ENCODE assay signal across 14 cellular contexts in the genomic region with DNA sequence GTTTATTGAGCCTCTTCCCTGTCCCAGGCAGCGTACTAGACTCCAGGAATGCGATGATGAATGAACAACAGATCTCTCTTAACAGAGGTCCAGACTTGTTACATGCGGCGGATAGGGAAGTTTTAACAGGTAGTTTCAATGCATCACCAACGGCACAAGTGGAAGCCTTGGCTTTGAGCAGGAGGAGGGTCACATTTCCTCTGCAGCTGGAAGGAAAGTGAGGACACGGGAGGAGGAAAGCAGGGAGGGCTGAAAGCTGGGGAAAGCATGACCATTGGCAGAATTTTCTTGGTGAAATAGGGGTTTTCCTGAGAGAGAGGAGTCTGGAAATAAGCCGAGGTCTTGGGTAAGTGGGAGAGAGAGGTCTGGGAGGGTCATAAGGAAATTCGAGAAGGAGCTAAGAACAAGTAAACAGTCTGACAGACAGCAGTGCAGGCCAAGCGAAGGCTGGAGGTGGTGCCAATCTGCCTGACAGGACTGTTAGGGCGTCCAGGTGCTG. TPM values are rescaled to one million over a fixed set of nuclear protein-coding genes. Genes with fewer than 3 reads are reported as not detected.
A peak's percentile ranks its signal among the peaks of the same experiment; 100 is the strongest.
DNase-seq lines count a peak whose midpoint lies in the region; ATAC-seq, FAIRE-seq and TF ChIP-seq lines count a peak whose summit lies in the region.
"Had no signal": no experiment of that assay in that cellular context is flagged by ENCODE, and none has a peak within 500 bp of the region (broad histone marks: within the 10 kb centered on the region; RNA-seq: fewer than 3 reads in every experiment).

No MANE protein-coding gene starts in this region.

- H3K4me3 ChIP-seq in breast epithelium (no peak overlapping the region), mammary epithelial cell (replicated peaks in 1 of 3; ENCODE audit: insufficient read depth in 1 of 3, low read depth in 2 of 3, low read length in 3 of 3) (no peak overlapping the region), endodermal cell (ENCODE audit: low read length) (no peak overlapping the region), upper lobe of right lung (no peak overlapping the region)
- H3K4me3 ChIP-seq: adrenal gland had no signal

- FAIRE-seq in HTR-8/SVneo (lab: Jason Lieb, UNC): no peak

- H3K9ac ChIP-seq in mammary epithelial cell (ENCODE audit: insufficient read depth, low read length) (no peak overlapping the region), endodermal cell (ENCODE audit: extremely low read depth, low read length, poor library complexity, severe bottlenecking) (no peak overlapping the region)

- peaks cover 41% of the 10 kb centered on the region for H3K4me1 Mint-ChIP-seq in endodermal cell
- peaks cover 16% of the 10 kb centered on the region for H3K4me1 Mint-ChIP-seq in neural crest cell

- in situ Hi-C loops in mammary epithelial cell (cut with MboI; ENCODE audit: low sequenced_read_pairs in 2 of 2): loop anchor here in 1 of 2 donors (25.0 kb wide), 1 partner anchor 528 kb away; no protein-coding TSS in a partner anchor

- H3K79me2 ChIP-seq in mammary epithelial cell (ENCODE audit: insufficient read depth, low read length): no peaks in the 10 kb centered on the region

- H3K27me3 Mint-ChIP-seq in endodermal cell (ENCODE audit: insufficient read depth) (peaks cover 5% of the 10 kb centered on the region), neural crest cell (ENCODE audit: low read depth) (peaks cover 27% of the 10 kb centered on the region)

- H3K27ac Mint-ChIP-seq in endodermal cell: no peak overlapping the region
- H3K27ac Mint-ChIP-seq in neural crest cell (ENCODE audit: unreplicated experiment): peak overlapping the region; percentile 30

- H3K4me2 ChIP-seq in mammary epithelial cell (ENCODE audit: insufficient read depth, low read depth, low read length): no peak overlapping the region

- H3K9me3 Mint-ChIP-seq in endodermal cell (no peaks in the 10 kb centered on the region), neural crest cell (no peaks in the 10 kb centered on the region)

- CTCF ChIA-PET in mammary epithelial cell (lab: Charles Lee; ENCODE audit: low non-redundant PET): no interaction called here

- H3K27ac ChIP-seq in breast epithelium: peak overlapping the region; percentile 48 to 84
- H3K27ac ChIP-seq in mammary epithelial cell (ENCODE audit: insufficient read depth, low read depth, low read length): no peak overlapping the region
- H3K27ac ChIP-seq in endodermal cell (ENCODE audit: low read depth, low read length): no peak overlapping the region
- H3K27ac ChIP-seq in upper lobe of right lung: peak overlapping the region; percentile 33
- H3K27ac ChIP-seq: adrenal gland had no signal

- no peak for ATAC-seq in upper lobe of right lung
- ATAC-seq: left lobe of liver had no signal

- no peaks in the 10 kb centered on the region for H3K27me3 ChIP-seq in breast epithelium
- no peaks in the 10 kb centered on the region for H3K27me3 ChIP-seq in mammary epithelial cell (ENCODE audit: insufficient read depth, low read length)
- H3K27me3 ChIP-seq in endodermal cell (ENCODE audit: control insufficient read depth, insufficient read depth, low read length, poor library complexity, severe bottlenecking): no peaks in the 10 kb centered on the region
- H3K27me3 ChIP-seq in upper lobe of right lung: no peaks in the 10 kb centered on the region
- H3K27me3 ChIP-seq: adrenal gland had no signal

- H3K4me1 ChIP-seq in breast epithelium (peaks cover 0 to 10% of the 10 kb centered on the region in 2 donors), mammary epithelial cell (ENCODE audit: insufficient read depth, low read length) (peaks cover 12% of the 10 kb centered on the region), endodermal cell (ENCODE audit: control insufficient read depth, insufficient read depth, low read length) (peaks cover 5% of the 10 kb centered on the region), upper lobe of right lung (peaks cover 6% of the 10 kb centered on the region)

- DNase-seq in breast epithelium (ENCODE audit: low spot score in 2 of 2) (no peak), mammary epithelial cell (no peak), endodermal cell (peak; percentile 70), neural crest cell (ENCODE audit: low read depth, low spot score) (no peak), upper lobe of right lung (no peak), HTR-8/SVneo (ENCODE audit: insufficient read length, low spot score) (no peak), midbrain (lab: John Stamatoyannopoulos, UW) (no peak), NCI-H1092 treated with DMSO at 0.1 percent for 48 hours (lab: John Stamatoyannopoulos, UW) (no peak)
- DNase-seq: activated T-cell treated with anti-CD3 and anti-CD28 coated beads, Interleukin-2, amount 50 U/mL, for 1 hour; adrenal gland; DMS153; stimulated activated CD4-positive, alpha-beta T cell treated with anti-CD3 and anti-CD28 coated beads, Interleukin-12 subunit alpha, Interleukin-12 subunit beta, amount 100 ng/mL, for 4 hours had no signal

- H3K36me3 ChIP-seq in breast epithelium (no peaks in the 10 kb centered on the region), mammary epithelial cell (ENCODE audit: insufficient read depth, low read length) (no peaks in the 10 kb centered on the region), endodermal cell (ENCODE audit: control insufficient read depth, insufficient read depth, low read length) (no peaks in the 10 kb centered on the region), upper lobe of right lung (no peaks in the 10 kb centered on the region)
- H3K36me3 ChIP-seq: adrenal gland had no signal

- BruUV-seq in mammary epithelial cell (replicated peaks; lab: Mats Ljungman, UMichigan): no TSS peak

- H3K4me3 Mint-ChIP-seq in endodermal cell: no peak overlapping the region
- H3K4me3 Mint-ChIP-seq in neural crest cell: no peak overlapping the region

- H4K20me1 ChIP-seq in mammary epithelial cell (ENCODE audit: insufficient read depth, low read length): no peaks in the 10 kb centered on the region

- intact Hi-C loops in breast epithelium (cut with DNase I; ENCODE audit: low total_unique reads) (no loop called here), mammary epithelial cell (cut with micrococcal nuclease) (no loop called here), upper lobe of right lung (cut with DNase I) (loop anchor here (10.0 kb wide), 1 partner anchor 545 kb away; no protein-coding TSS in a partner anchor)

- H3K36me3 Mint-ChIP-seq in endodermal cell (ENCODE audit: low read depth): no peaks in the 10 kb centered on the region
- no peaks in the 10 kb centered on the region for H3K36me3 Mint-ChIP-seq in neural crest cell (ENCODE audit: low read depth)

- no peak for TF ChIP-seq CTCF in breast epithelium (IDR thresholded peaks at IDR 0.05)
- no peak for TF ChIP-seq CTCF in mammary epithelial cell (conservative IDR thresholded peaks at IDR 0.05 in 1 of 2, IDR thresholded peaks at IDR 0.05 in 1 of 2; ENCODE audit: extremely low read depth in 1 of 2, insufficient read depth in 1 of 2, low read depth in 1 of 2, low read length in 2 of 2)
- TF ChIP-seq CTCF in endodermal cell (conservative IDR thresholded peaks at IDR 0.05): no peak
- no peak for TF ChIP-seq CTCF in neural crest cell (conservative IDR thresholded peaks at IDR 0.05)
- TF ChIP-seq CTCF in upper lobe of right lung (IDR thresholded peaks at IDR 0.05): no peak

- no peak for TF ChIP-seq POLR2A in breast epithelium (IDR thresholded peaks at IDR 0.05)

- dilution Hi-C loops in mammary epithelial cell (cut with HindIII; ENCODE audit: low sequenced_read_pairs): no loop called here

- no peak overlapping the region for H2AFZ ChIP-seq in mammary epithelial cell (ENCODE audit: low read depth, low read length)

- H3K9me3 ChIP-seq in breast epithelium: no peaks in the 10 kb centered on the region
- no peaks in the 10 kb centered on the region for H3K9me3 ChIP-seq in mammary epithelial cell (replicated peaks; ENCODE audit: insufficient read depth, low read length)
- H3K9me3 ChIP-seq in endodermal cell (ENCODE audit: control insufficient read depth, low read length): no peaks in the 10 kb centered on the region
- H3K9me3 ChIP-seq in upper lobe of right lung: no peaks in the 10 kb centered on the region
- H3K9me3 ChIP-seq: adrenal gland had no signal

- WGBS in mammary epithelial cell (ENCODE audit: low coverage, missing lambda C conversion rate): 89% methylated on average over 9 of the region's 10 CpGs
- WGBS in endodermal cell (ENCODE audit: insufficient coverage in 1 of 2, insufficient read length in 1 of 2), 2 experiments: 71 to 77% methylated on average over 7 to 10 of the region's 10 CpGs

RNA-seq across cellular contexts. Expression of gene BHLHE41, which starts 15.4 kb away (rescaled TPM):
- 10 to 100 TPM in 1 of 3 donors, 1 to 10 TPM in 2; 5.6 to 29.7 (median 9.2) TPM for total RNA-seq in breast epithelium
- 10 to 100 TPM; 18.1 to 19.2 TPM for total RNA-seq in mammary epithelial cell
- 24.6 TPM for polyA plus RNA-seq in mammary epithelial cell
- 117 TPM for polyA minus RNA-seq in mammary epithelial cell
- 1 to 10 TPM in 1 of 2 donors, under 1 TPM in 1; 0.11 to 3.5 TPM for total RNA-seq in endodermal cell
- polyA plus RNA-seq in endodermal cell (2013, experiment 1 of 2): 0.07 TPM
- polyA plus RNA-seq in endodermal cell (2013, experiment 2 of 2): 0.12 TPM
- 0.65 TPM in 1 of 2 replicates, not detected in the other for total RNA-seq in neural crest cell
- total RNA-seq in upper lobe of right lung: 104 TPM
- polyA plus RNA-seq: neural cell had no signal

Comparison
In these comparisons a context has a peak if more than half of its experiments do, and no peak if none do; other contexts are left out.
1. H3K27ac ChIP-seq: peak in breast epithelium (2 of 2) and upper lobe of right lung (single experiment); none in mammary epithelial cell (single experiment) and endodermal cell (single experiment).